In the genomic region with DNA sequence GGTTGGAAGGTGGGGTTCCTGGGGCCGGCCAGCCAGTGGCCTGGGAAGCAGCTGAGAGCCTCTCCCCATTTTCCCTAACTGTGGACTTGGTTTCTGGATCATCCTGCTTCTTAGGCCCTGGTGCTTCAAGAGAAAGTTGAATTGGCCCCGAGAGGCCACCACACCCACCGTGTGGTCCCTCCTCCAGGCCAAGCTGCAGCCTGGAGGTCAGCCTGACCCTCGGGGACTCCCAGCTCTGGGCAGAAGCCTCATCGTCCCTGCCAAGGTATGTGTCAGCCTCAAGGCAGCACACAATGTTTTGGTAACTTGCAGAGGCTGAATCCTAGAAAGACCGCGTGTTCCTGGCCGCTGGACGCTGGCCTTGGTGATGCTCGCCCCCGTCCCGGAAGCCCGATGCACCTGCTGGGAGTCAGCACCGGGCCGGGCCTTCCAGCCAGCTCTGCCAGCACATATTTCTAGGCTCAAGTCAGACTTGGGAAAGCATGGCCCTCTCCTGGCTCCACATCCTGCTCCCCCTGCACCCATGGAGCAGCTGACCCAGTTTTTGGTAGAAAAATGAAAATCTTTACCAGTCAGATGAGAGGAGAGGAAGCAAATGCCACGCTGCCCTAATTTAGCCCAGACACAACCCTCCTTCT, we compare ENCODE assay signal across 8 cellular contexts.
A peak's percentile ranks its signal among the peaks of the same experiment; 100 is the strongest.
DNase-seq lines count a peak whose midpoint lies in the region; ATAC-seq and TF ChIP-seq lines count a peak whose summit lies in the region.

No MANE protein-coding gene starts in this region.

- 57 to 73% (median 63%) methylated on average over 7 to 16 of the region's 16 CpGs for WGBS in spleen, 5 donors

- H3K4me1 ChIP-seq in GM23338 (ENCODE audit: insufficient read depth), result peaks cover 14% of the 10 kb centered on the region
- peaks cover 0 to 36% of the 10 kb centered on the region in 2 donors for H3K4me1 ChIP-seq in right atrium auricular region
- H3K4me1 ChIP-seq in spleen, result peaks cover 8 to 41% (median 27%) of the 10 kb centered on the region in 6 donors

- H3K36me3 ChIP-seq in GM23338 (ENCODE audit: insufficient read depth), result no peaks in the 10 kb centered on the region
- no peaks in the 10 kb centered on the region for H3K36me3 ChIP-seq in right atrium auricular region
- no peaks in the 10 kb centered on the region for H3K36me3 ChIP-seq in spleen

- no peak overlapping the region for H3K4me2 ChIP-seq in GM23338

- H3K9me2 ChIP-seq in GM23338 (ENCODE audit: insufficient read depth), result no peaks in the 10 kb centered on the region

- H3K27me3 ChIP-seq in GM23338 (ENCODE audit: insufficient read depth) (no peaks in the 10 kb centered on the region), right atrium auricular region (no peaks in the 10 kb centered on the region), spleen (replicated peaks in 1 of 7) (peaks cover 0 to 8% (median 0%) of the 10 kb centered on the region in 7 donors)

- H3K9me3 Mint-ChIP-seq in GM23338, result no peaks in the 10 kb centered on the region
- H3K9me3 Mint-ChIP-seq in activated naive CD8-positive, alpha-beta T cell treated with anti-CD3 and anti-CD28 coated beads for 36 hours, result no peaks in the 10 kb centered on the region

- H3K27ac ChIP-seq in GM23338 (ENCODE audit: low read depth) (no peak overlapping the region), right atrium auricular region (peak overlapping the region; percentile 53 to 75), spleen (peak overlapping the region in 6 of 8 donors; percentile 4 to 60 (median 44))

- H3K9me3 ChIP-seq in right atrium auricular region, result no peaks in the 10 kb centered on the region
- H3K9me3 ChIP-seq in spleen, result no peaks in the 10 kb centered on the region

- H3K27me3 Mint-ChIP-seq in GM23338 (ENCODE audit: insufficient read depth, low read depth, poor library complexity), result peaks cover 19% of the 10 kb centered on the region
- H3K27me3 Mint-ChIP-seq in activated naive CD8-positive, alpha-beta T cell treated with anti-CD3 and anti-CD28 coated beads for 36 hours, result peaks cover 20% of the 10 kb centered on the region

- no peaks in the 10 kb centered on the region for H3K36me3 Mint-ChIP-seq in GM23338 (ENCODE audit: low read depth)
- peaks cover 2% of the 10 kb centered on the region for H3K36me3 Mint-ChIP-seq in activated naive CD8-positive, alpha-beta T cell treated with anti-CD3 and anti-CD28 coated beads for 36 hours

- no peak overlapping the region for H2AFZ ChIP-seq in GM23338

- H3F3A ChIP-seq in GM23338 (replicated peaks; ENCODE audit: low read depth), result peaks cover 3% of the 10 kb centered on the region

- no peak for TF ChIP-seq POLR2A in spleen (IDR thresholded peaks at IDR 0.05)

- H3K4me1 Mint-ChIP-seq in GM23338, result peaks cover 27% of the 10 kb centered on the region
- peaks cover 45% of the 10 kb centered on the region for H3K4me1 Mint-ChIP-seq in activated naive CD8-positive, alpha-beta T cell treated with anti-CD3 and anti-CD28 coated beads for 36 hours

- TF ChIP-seq CTCF in GM23338 (conservative IDR thresholded peaks at IDR 0.05; ENCODE audit: low read depth in 2 of 2) (no peak), right atrium auricular region (IDR thresholded peaks at IDR 0.05) (no peak), spleen (IDR thresholded peaks at IDR 0.05 in 8 of 11, conservative IDR thresholded peaks at IDR 0.05 in 3 of 11) (no peak)

- no peak overlapping the region for H3K27ac Mint-ChIP-seq in GM23338
- peak overlapping the region; percentile 89 for H3K27ac Mint-ChIP-seq in activated naive CD8-positive, alpha-beta T cell treated with anti-CD3 and anti-CD28 coated beads for 36 hours

- peaks cover 3% of the 10 kb centered on the region; the same call in 1 of the 2 replicates for H4K20me1 ChIP-seq in GM23338 (replicated peaks; ENCODE audit: insufficient read depth)

- DNase-seq in GM23338 (ENCODE audit: low spot score) (no peak), right atrium auricular region (ENCODE audit: low spot score) (peak; percentile 89), spleen (no peak), DMS53 (lab: John Stamatoyannopoulos, UW) (no peak), NCI-H524 (lab: John Stamatoyannopoulos, UW) (no peak), NOMO-1 (lab: John Stamatoyannopoulos, UW; ENCODE audit: unreplicated experiment in 2 of 2) (no peak)
- DNase-seq in activated naive CD8-positive, alpha-beta T cell treated with anti-CD3 and anti-CD28 coated beads for 36 hours, result no peak
- no peak for DNase-seq in activated effector memory CD4-positive, alpha-beta T cell treated with anti-CD3 and anti-CD28 coated beads, Interleukin-2, amount 50 U/mL, for 16 hours

- H3K4me3 ChIP-seq in GM23338, result no peak overlapping the region
- H3K4me3 ChIP-seq in right atrium auricular region, result no peak overlapping the region
- H3K4me3 ChIP-seq in spleen, result no peak overlapping the region

- no peak overlapping the region for H3K4me3 Mint-ChIP-seq in GM23338
- peak overlapping the region; percentile 62 for H3K4me3 Mint-ChIP-seq in activated naive CD8-positive, alpha-beta T cell treated with anti-CD3 and anti-CD28 coated beads for 36 hours

- ATAC-seq in GM23338, result peak; percentile 17

- intact Hi-C loops in spleen (cut with DNase I; ENCODE audit: low total_unique reads), result no loop called here

- H3K79me2 ChIP-seq in GM23338 (replicated peaks; ENCODE audit: insufficient read depth), result no peaks in the 10 kb centered on the region

TF ChIP-seq in GM23338, 12 proteins besides CTCF, POLR2A, EP300 and RAD21:
- TF ChIP-seq EZH2phosphoT487 (IDR thresholded peaks at IDR 0.05; ENCODE audit: unreplicated experiment), result no peak
- no peak for TF ChIP-seq POLR2AphosphoS5 (IDR thresholded peaks at IDR 0.05; ENCODE audit: low read depth)
- TF ChIP-seq JUNB (IDR thresholded peaks at IDR 0.05; ENCODE audit: unreplicated experiment), result no peak
- TF ChIP-seq NANOG (IDR thresholded peaks at IDR 0.05; ENCODE audit: borderline replicate concordance), result no peak
- no peak for TF ChIP-seq CREB1 (CRISPR knock-in tag; IDR thresholded peaks at IDR 0.05; ENCODE audit: low read depth)
- TF ChIP-seq ZNF114 (CRISPR knock-in tag; IDR thresholded peaks at IDR 0.05), result no peak
- no peak for TF ChIP-seq STAT1 (IDR thresholded peaks at IDR 0.05; ENCODE audit: unreplicated experiment)
